18 cellular contexts compared by ENCODE assay signal in the genomic region with DNA sequence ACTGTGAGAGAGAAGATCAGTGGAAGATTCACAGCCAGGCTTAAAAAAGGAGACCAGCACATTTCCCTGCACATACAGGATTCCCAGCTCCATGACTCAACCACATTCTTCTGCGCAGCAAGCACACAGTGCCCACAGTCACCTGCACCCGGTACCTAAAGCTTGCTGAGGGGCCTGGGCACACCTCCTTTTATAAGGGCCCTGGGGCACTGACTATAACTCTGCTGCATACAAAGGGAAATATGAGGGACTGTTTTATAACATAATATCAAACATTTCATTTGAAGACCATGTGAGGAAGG.
DNase-seq lines count a peak whose midpoint lies in the region; ATAC-seq, FAIRE-seq and TF ChIP-seq lines count a peak whose summit lies in the region.
"Had no signal": no experiment of that assay in that cellular context is flagged by ENCODE, and none has a peak within 500 bp of the region (broad histone marks: within the 10 kb centered on the region; RNA-seq: fewer than 3 reads in every experiment).

No MANE protein-coding gene starts in this region.

- H3K4me3 ChIP-seq in HUES48 (ENCODE audit: low read depth, low read length): no peak overlapping the region
- H3K4me3 ChIP-seq in mammary epithelial cell (replicated peaks in 1 of 3; ENCODE audit: insufficient read depth in 1 of 3, low read depth in 2 of 3, low read length in 3 of 3): no peak overlapping the region
- no peak overlapping the region for H3K4me3 ChIP-seq in mesenchymal stem cell (ENCODE audit: insufficient read depth in 1 of 2, low read depth in 1 of 2, low read length in 2 of 2)
- no peak overlapping the region for H3K4me3 ChIP-seq in gastrocnemius medialis
- H3K4me3 ChIP-seq: dorsolateral prefrontal cortex, suprapubic skin had no signal

- BruUV-seq in mammary epithelial cell (replicated peaks; lab: Mats Ljungman, UMichigan): no TSS peak

- H3K9me3 ChIP-seq in CD4-positive, alpha-beta T cell (ENCODE audit: control insufficient read depth, low read length): no peaks in the 10 kb centered on the region
- no peaks in the 10 kb centered on the region for H3K9me3 ChIP-seq in HUES48 (ENCODE audit: control insufficient read depth, insufficient read depth, low read length)
- no peaks in the 10 kb centered on the region for H3K9me3 ChIP-seq in mammary epithelial cell (replicated peaks; ENCODE audit: insufficient read depth, low read length)
- no peaks in the 10 kb centered on the region for H3K9me3 ChIP-seq in mesenchymal stem cell (ENCODE audit: control insufficient read depth, low read length)
- no peaks in the 10 kb centered on the region for H3K9me3 ChIP-seq in gastrocnemius medialis
- H3K9me3 ChIP-seq: suprapubic skin had no signal

- H2BK5ac ChIP-seq in mesenchymal stem cell (ENCODE audit: low read depth, low read length, poor library complexity, severe bottlenecking): peak overlapping the region; percentile 26

- H3K4me2 ChIP-seq in mammary epithelial cell (ENCODE audit: insufficient read depth, low read depth, low read length) (no peak overlapping the region), mesenchymal stem cell (ENCODE audit: low read length, poor library complexity, severe bottlenecking) (no peak overlapping the region)

- TF ChIP-seq POLR2A in gastrocnemius medialis (IDR thresholded peaks at IDR 0.05): no peak

- no peak overlapping the region for H3K23ac ChIP-seq in mesenchymal stem cell (ENCODE audit: low read length in 2 of 2)

- no peaks in the 10 kb centered on the region for H3K36me3 Mint-ChIP-seq in CD4-positive, alpha-beta T cell (ENCODE audit: low read depth)

- H3K4me1 ChIP-seq in HUES48 (ENCODE audit: control insufficient read depth, insufficient read depth, low read length): peaks cover 31% of the 10 kb centered on the region
- H3K4me1 ChIP-seq in mammary epithelial cell (ENCODE audit: insufficient read depth, low read length): peaks cover 49% of the 10 kb centered on the region
- H3K4me1 ChIP-seq in mesenchymal stem cell (ENCODE audit: control insufficient read depth, insufficient read depth, low read depth, low read length): peaks cover 10% of the 10 kb centered on the region
- no peaks in the 10 kb centered on the region for H3K4me1 ChIP-seq in gastrocnemius medialis

- peak overlapping the region; percentile 29 to 59 for H3K18ac ChIP-seq in mesenchymal stem cell (ENCODE audit: low read depth in 1 of 2, low read length in 2 of 2)

- in situ Hi-C loops in mammary epithelial cell (cut with MboI; ENCODE audit: low sequenced_read_pairs in 2 of 2): no loop called here
- in situ Hi-C loops in gastrocnemius medialis (cut with MboI; ENCODE audit: low sequenced_read_pairs in 4 of 4): no loop called here

- peak overlapping the region; percentile 82 for H3K27ac Mint-ChIP-seq in CD4-positive, alpha-beta T cell
- H3K27ac Mint-ChIP-seq: B cell, progenitor cell of endocrine pancreas had no signal

- H4K8ac ChIP-seq in mesenchymal stem cell (ENCODE audit: low read length): no peak overlapping the region

- no peaks in the 10 kb centered on the region for H4K20me1 ChIP-seq in mammary epithelial cell (ENCODE audit: insufficient read depth, low read length)

- H3K9ac ChIP-seq in HUES48 (ENCODE audit: low read depth, low read length): no peak overlapping the region
- H3K9ac ChIP-seq in mammary epithelial cell (ENCODE audit: insufficient read depth, low read length): no peak overlapping the region
- no peak overlapping the region for H3K9ac ChIP-seq in mesenchymal stem cell (ENCODE audit: low read length)

- dilution Hi-C loops in mammary epithelial cell (cut with HindIII; ENCODE audit: low sequenced_read_pairs): no loop called here

- H2BK12ac ChIP-seq in mesenchymal stem cell (ENCODE audit: low read length in 2 of 2): peak overlapping the region; percentile 55 to 77

- H3K4me3 Mint-ChIP-seq in CD4-positive, alpha-beta T cell: no peak overlapping the region
- H3K4me3 Mint-ChIP-seq: B cell had no signal

- H3K79me1 ChIP-seq in mesenchymal stem cell (replicated peaks; ENCODE audit: low read length, poor library complexity, severe bottlenecking): no peaks in the 10 kb centered on the region

- 44% methylated on average over 2 of the region's 2 CpGs for WGBS in mammary epithelial cell (ENCODE audit: low coverage, missing lambda C conversion rate)
- WGBS in mesenchymal stem cell: 35% methylated on average over 2 of the region's 2 CpGs

- no peaks in the 10 kb centered on the region for H3K27me3 ChIP-seq in CD4-positive, alpha-beta T cell (ENCODE audit: control insufficient read depth, insufficient read depth, low read length)
- H3K27me3 ChIP-seq in HUES48 (ENCODE audit: control insufficient read depth, insufficient read depth, low read length): no peaks in the 10 kb centered on the region
- H3K27me3 ChIP-seq in mammary epithelial cell (ENCODE audit: insufficient read depth, low read length): no peaks in the 10 kb centered on the region
- no peaks in the 10 kb centered on the region for H3K27me3 ChIP-seq in mesenchymal stem cell (ENCODE audit: control insufficient read depth in 1 of 2, insufficient read depth in 1 of 2, low read length in 2 of 2)
- no peaks in the 10 kb centered on the region for H3K27me3 ChIP-seq in gastrocnemius medialis
- H3K27me3 ChIP-seq: suprapubic skin had no signal

- H2AFZ ChIP-seq in mammary epithelial cell (ENCODE audit: low read depth, low read length) (no peak overlapping the region), mesenchymal stem cell (ENCODE audit: low read depth, low read length) (no peak overlapping the region)

- peak overlapping the region in 1 of 2 experiments; percentile 47 for H3K14ac ChIP-seq in mesenchymal stem cell (ENCODE audit: low read length in 2 of 2)

- no peak for FAIRE-seq in D721Med (lab: Jason Lieb, UNC)

- H3K4me1 Mint-ChIP-seq in CD4-positive, alpha-beta T cell (ENCODE audit: low read depth): peaks cover 8% of the 10 kb centered on the region

- H2BK15ac ChIP-seq in mesenchymal stem cell (ENCODE audit: low read depth, poor library complexity, severe bottlenecking): no peak overlapping the region

- POLR2A ChIA-PET in CD4-positive, alpha-beta T cell (lab: Charles Lee): no interaction called here

- no peaks in the 10 kb centered on the region for H3K9me3 Mint-ChIP-seq in CD4-positive, alpha-beta T cell

- no peak overlapping the region for H4K91ac ChIP-seq in mesenchymal stem cell (ENCODE audit: low read length)

- no peak for ATAC-seq in CD4-positive, alpha-beta T cell (ENCODE audit: poor library complexity)
- no peak for ATAC-seq in gastrocnemius medialis
- ATAC-seq: left lobe of liver had no signal

- H3K27me3 Mint-ChIP-seq in CD4-positive, alpha-beta T cell: no peaks in the 10 kb centered on the region

- no peak for DNase-seq in CD4-positive, alpha-beta T cell
- peak; percentile 68 for DNase-seq in mammary epithelial cell
- DNase-seq in mesenchymal stem cell: no peak
- no peak for DNase-seq in gastrocnemius medialis
- DNase-seq in putamen (ENCODE audit: low spot score): no peak
- DNase-seq in NCI-H2196 treated with DMSO at 0.1 percent for 48 hours (lab: John Stamatoyannopoulos, UW; ENCODE audit: unreplicated experiment): no peak
- no peak for DNase-seq in D721Med (ENCODE audit: insufficient read length, low spot score)
- DNase-seq: activated CD8-positive, alpha-beta memory T cell treated with anti-CD3 and anti-CD28 coated beads for 24 hours; activated gamma-delta T cell; DMS53; dorsolateral prefrontal cortex; hippocampal formation; KBM-7 had no signal

- TF ChIP-seq CTCF in CD4-positive, alpha-beta T cell (IDR thresholded peaks at IDR 0.05): no peak
- TF ChIP-seq CTCF in mammary epithelial cell (conservative IDR thresholded peaks at IDR 0.05 in 1 of 2, IDR thresholded peaks at IDR 0.05 in 1 of 2; ENCODE audit: extremely low read depth in 1 of 2, insufficient read depth in 1 of 2, low read depth in 1 of 2, low read length in 2 of 2) (no peak), gastrocnemius medialis (IDR thresholded peaks at IDR 0.05 in 4 of 5, conservative IDR thresholded peaks at IDR 0.05 in 1 of 5) (no peak), D721Med (IDR thresholded peaks at IDR 0.05; ENCODE audit: insufficient read depth, missing control alignments) (no peak)

- CTCF ChIA-PET in CD4-positive, alpha-beta T cell (lab: Charles Lee): no interaction called here
- CTCF ChIA-PET in mammary epithelial cell (lab: Charles Lee; ENCODE audit: low non-redundant PET): interaction anchor here (0.6 to 1.0 kb wide), 2 partner anchors 14 to 103 kb away, joined by 4 to 9 read pairs; no protein-coding TSS in a partner anchor

- peak overlapping the region; percentile 72 for H2AK5ac ChIP-seq in mesenchymal stem cell (ENCODE audit: low read length, severe bottlenecking)

- no peak overlapping the region for H3K27ac ChIP-seq in CD4-positive, alpha-beta T cell (ENCODE audit: low read depth, low read length)
- H3K27ac ChIP-seq in HUES48 (ENCODE audit: low read depth, low read length) (peak overlapping the region; percentile 53), mammary epithelial cell (ENCODE audit: insufficient read depth, low read depth, low read length) (no peak overlapping the region), mesenchymal stem cell (ENCODE audit: low read length, poor library complexity, severe bottlenecking) (peak overlapping the region; percentile 84), gastrocnemius medialis (no peak overlapping the region)
- H3K27ac ChIP-seq: suprapubic skin had no signal

- H3K4ac ChIP-seq in mesenchymal stem cell (ENCODE audit: low read depth in 1 of 2, low read length in 2 of 2): no peak overlapping the region

- no peak overlapping the region for H2BK120ac ChIP-seq in mesenchymal stem cell (ENCODE audit: low read depth, low read length)

- H3K36me3 ChIP-seq in HUES48 (ENCODE audit: control insufficient read depth, insufficient read depth, low read length) (no peaks in the 10 kb centered on the region), mammary epithelial cell (ENCODE audit: insufficient read depth, low read length) (no peaks in the 10 kb centered on the region), mesenchymal stem cell (ENCODE audit: control insufficient read depth in 1 of 2, insufficient read depth in 2 of 2, low read depth in 1 of 2, low read length in 2 of 2) (no peaks in the 10 kb centered on the region), gastrocnemius medialis (no peaks in the 10 kb centered on the region)
- H3K36me3 ChIP-seq: suprapubic skin had no signal

- intact Hi-C loops in CD4-positive, alpha-beta T cell (cut with DNase I, micrococcal nuclease): no loop called here
- intact Hi-C loops in mammary epithelial cell (cut with micrococcal nuclease) (no loop called here), gastrocnemius medialis (cut with DNase I; ENCODE audit: low total_unique reads) (no loop called here)

- H3K79me2 ChIP-seq in mammary epithelial cell (ENCODE audit: insufficient read depth, low read length): no peaks in the 10 kb centered on the region

Comparison
In these comparisons a context has a peak if more than half of its experiments do, and no peak if none do; other contexts are left out.
1. H3K27ac ChIP-seq: peak in HUES48 (single experiment) and mesenchymal stem cell (single experiment); none in CD4-positive, alpha-beta T cell (single experiment), mammary epithelial cell (single experiment) and gastrocnemius medialis (0 of 4).